In genomic region chr14:21025374-21026151, GRCh38 we compare ENCODE assay signal across 9 cellular contexts. TPM values are rescaled to one million over a fixed set of nuclear protein-coding genes. Genes with fewer than 3 reads are reported as not detected.
DNase-seq lines count a peak whose midpoint lies in the region; ATAC-seq and TF ChIP-seq lines count a peak whose summit lies in the region.
"Had no signal": no experiment of that assay in that cellular context is flagged by ENCODE, and none has a peak within 500 bp of the region (broad histone marks: within the 10 kb centered on the region; RNA-seq: fewer than 3 reads in every experiment).

No MANE protein-coding gene starts in this region.

- TF ChIP-seq EP300 in ovary (IDR thresholded peaks at IDR 0.05) = no peak

- peak; percentile 90 for DNase-seq in H7
- no peak for DNase-seq in activated T-helper 2 cell treated with anti-CD3 and anti-CD28 coated beads, Interferon-gamma antibody, Interleukin-2, Interleukin-4, amounts not matched to agents 10 μg/mL and 5 μg/mL and 100 μg/mL, durations not matched to agents 14 hours and 24 hours and 36 hours (ENCODE audit: low spot score)
- peak; percentile 89 to 93 for DNase-seq in heart right ventricle
- DNase-seq in ovary = peak; percentile 94 to 98 (median 96)
- DNase-seq in GM10266 (ENCODE audit: extremely low spot score) = no peak
- no peak for DNase-seq in AG08396 (ENCODE audit: low spot score)

- TF ChIP-seq CTCF in heart right ventricle (IDR thresholded peaks at IDR 0.05) (no peak), ovary (IDR thresholded peaks at IDR 0.05) (no peak), GM10266 (IDR thresholded peaks at IDR 0.05; ENCODE audit: control insufficient read depth, insufficient read depth, low read depth, missing control alignments) (no peak)

- H3K9me3 Mint-ChIP-seq in activated T-helper 2 cell treated with anti-CD3 and anti-CD28 coated beads, Interferon-gamma antibody, Interleukin-2, Interleukin-4, amounts not matched to agents 10 μg/mL and 5 μg/mL and 100 μg/mL, durations not matched to agents 14 hours and 24 hours and 36 hours = no peaks in the 10 kb centered on the region

- H3K36me3 ChIP-seq in H7 (replicated peaks; ENCODE audit: control insufficient read depth, insufficient read depth, low read length) = no peaks in the 10 kb centered on the region
- H3K36me3 ChIP-seq in heart right ventricle = peaks cover 0 to 21% (median 12%) of the 10 kb centered on the region in 9 donors
- no peaks in the 10 kb centered on the region for H3K36me3 ChIP-seq in ovary

- H3K9me3 ChIP-seq in heart right ventricle (no peaks in the 10 kb centered on the region), ovary (no peaks in the 10 kb centered on the region)

- TF ChIP-seq POLR2A in ovary (IDR thresholded peaks at IDR 0.05) = peak; percentile 17

- H3K27ac ChIP-seq in heart right ventricle (peak overlapping the region; percentile 86 to 100 (median 98)), ovary (peak overlapping the region; percentile 90 to 97)

- intact Hi-C loops in activated T-helper 2 cell treated with anti-CD3 and anti-CD28 coated beads, Interferon-gamma antibody, Interleukin-2, Interleukin-4, amounts not matched to agents 10 μg/mL and 5 μg/mL and 100 μg/mL, durations not matched to agents 14 hours and 24 hours and 36 hours (cut with micrococcal nuclease) = loop anchor here (1.0 kb wide), 1 partner anchor 9 kb away; no protein-coding TSS in a partner anchor
- intact Hi-C loops in heart right ventricle (cut with DNase I) (loop anchor here in 4 of 10 donors (1.0 to 5.0 kb wide), 3 partner anchors 13 to 77 kb away; partner anchors contain the start of gene TMEM253 (in 1 of the 4)), ovary (cut with DNase I) (loop anchor here in 2 of 4 donors (10.0 kb wide), 2 partner anchors 51 to 341 kb away; partner anchors contain the start of genes ANG (in 1 of the 2) and RNASE4 (in 1 of the 2))

- H3K27ac Mint-ChIP-seq in activated T-helper 2 cell treated with anti-CD3 and anti-CD28 coated beads, Interferon-gamma antibody, Interleukin-2, Interleukin-4, amounts not matched to agents 10 μg/mL and 5 μg/mL and 100 μg/mL, durations not matched to agents 14 hours and 24 hours and 36 hours = no peak overlapping the region

- H3K4me1 ChIP-seq in heart right ventricle (peaks cover 14 to 57% (median 36%) of the 10 kb centered on the region in 9 donors), ovary (ENCODE audit: insufficient read depth) (peaks cover 9% of the 10 kb centered on the region)

- ATAC-seq in heart right ventricle (peak; percentile 64 to 83 (median 76)), HG02885 (IDR thresholded peaks at IDR 0.05; ENCODE audit: poor library complexity, unreplicated experiment) (no peak), HG03460 (IDR thresholded peaks at IDR 0.05; ENCODE audit: unreplicated experiment) (no peak)

- H3K4me1 Mint-ChIP-seq in activated T-helper 2 cell treated with anti-CD3 and anti-CD28 coated beads, Interferon-gamma antibody, Interleukin-2, Interleukin-4, amounts not matched to agents 10 μg/mL and 5 μg/mL and 100 μg/mL, durations not matched to agents 14 hours and 24 hours and 36 hours (ENCODE audit: low read depth) = peaks cover 6% of the 10 kb centered on the region

- H3K4me3 Mint-ChIP-seq in activated T-helper 2 cell treated with anti-CD3 and anti-CD28 coated beads, Interferon-gamma antibody, Interleukin-2, Interleukin-4, amounts not matched to agents 10 μg/mL and 5 μg/mL and 100 μg/mL, durations not matched to agents 14 hours and 24 hours and 36 hours (ENCODE audit: low read depth) = peak overlapping the region; percentile 63

- H3K4me3 ChIP-seq in H7 (ENCODE audit: insufficient read depth, low read depth, low read length) (peak overlapping the region; percentile 63), heart right ventricle (peak overlapping the region; percentile 59 to 98 (median 82)), ovary (peak overlapping the region; percentile 93)

- WGBS in heart right ventricle, 2 donors = 2 to 3% methylated on average over 47 to 55 of the region's 55 CpGs
- WGBS in ovary, 3 donors = 1% methylated on average over 47 to 55 of the region's 55 CpGs

- H3K36me3 Mint-ChIP-seq in activated T-helper 2 cell treated with anti-CD3 and anti-CD28 coated beads, Interferon-gamma antibody, Interleukin-2, Interleukin-4, amounts not matched to agents 10 μg/mL and 5 μg/mL and 100 μg/mL, durations not matched to agents 14 hours and 24 hours and 36 hours (ENCODE audit: low read depth) = no peaks in the 10 kb centered on the region

- peaks cover 45% of the 10 kb centered on the region for H3K27me3 Mint-ChIP-seq in activated T-helper 2 cell treated with anti-CD3 and anti-CD28 coated beads, Interferon-gamma antibody, Interleukin-2, Interleukin-4, amounts not matched to agents 10 μg/mL and 5 μg/mL and 100 μg/mL, durations not matched to agents 14 hours and 24 hours and 36 hours (ENCODE audit: low read depth)

- H3K27me3 ChIP-seq in H7 (ENCODE audit: control insufficient read depth, insufficient read depth, low read length) (peaks cover 21% of the 10 kb centered on the region), heart right ventricle (peaks cover 0 to 23% (median 0%) of the 10 kb centered on the region in 7 donors), ovary (no peaks in the 10 kb centered on the region)

RNA-seq across cellular contexts. Expression of gene NDRG2, which starts 0.7 kb away (rescaled TPM):
- 21.5 and 33.5 TPM in 2 replicates for total RNA-seq in H7 (2014; rRNA removed; shearing (Covaris generic))
- total RNA-seq in activated T-helper 2 cell treated with anti-CD3 and anti-CD28 coated beads, Interferon-gamma antibody, Interleukin-2, Interleukin-4, amounts not matched to agents 10 μg/mL and 5 μg/mL and 100 μg/mL, durations not matched to agents 14 hours and 24 hours and 36 hours = 1.1 and 1.8 TPM in 2 replicates
- total RNA-seq in heart right ventricle = 100 to 1,000 TPM; 242 to 420 (median 299) TPM
- 100 to 1,000 TPM; 286 to 293 TPM for polyA plus RNA-seq in heart right ventricle
- total RNA-seq in ovary = 100 to 1,000 TPM; 355 to 703 (median 417) TPM
- 100 to 1,000 TPM; 579 to 585 TPM for polyA plus RNA-seq in ovary

RNA-seq across cellular contexts. Expression of gene TPPP2, which starts 4.5 kb away (rescaled TPM):
- total RNA-seq in H7 (2014; rRNA removed; shearing (Covaris generic)) = 0.15 TPM in 1 of 2 replicates, not detected in the other
- total RNA-seq in activated T-helper 2 cell treated with anti-CD3 and anti-CD28 coated beads, Interferon-gamma antibody, Interleukin-2, Interleukin-4, amounts not matched to agents 10 μg/mL and 5 μg/mL and 100 μg/mL, durations not matched to agents 14 hours and 24 hours and 36 hours = not detected in 2 replicates
- total RNA-seq in heart right ventricle = 1 to 10 TPM in 5 of 10 donors, under 1 TPM in 5; 0.28 to 3.2 (median 0.91) TPM
- 1 to 10 TPM in 1 of 2 donors, under 1 TPM in 1; 0.75 to 1.1 TPM for polyA plus RNA-seq in heart right ventricle
- 1 to 10 TPM in 5 of 7 donors, under 1 TPM in 1, not detected in 1; 0.72 to 2.5 (median 1.4) TPM for total RNA-seq in ovary
- 1 to 10 TPM in 1 of 2 donors, under 1 TPM in 1; 0.62 to 1.1 TPM for polyA plus RNA-seq in ovary
- total RNA-seq: M059J had no signal

RNA-seq across cellular contexts. Expression of gene RNASE13, which starts 9.0 kb away (rescaled TPM):
- not detected in 2 replicates for total RNA-seq in H7 (2014; rRNA removed; shearing (Covaris generic))
- total RNA-seq in activated T-helper 2 cell treated with anti-CD3 and anti-CD28 coated beads, Interferon-gamma antibody, Interleukin-2, Interleukin-4, amounts not matched to agents 10 μg/mL and 5 μg/mL and 100 μg/mL, durations not matched to agents 14 hours and 24 hours and 36 hours = not detected in 2 replicates
- not detected for total RNA-seq in heart right ventricle
- polyA plus RNA-seq in heart right ventricle = not detected
- total RNA-seq in ovary = not detected
- not detected for polyA plus RNA-seq in ovary
- total RNA-seq: M059J had no signal

RNA-seq across cellular contexts. Expression of gene RNASE7, which starts 16.6 kb away (rescaled TPM):
- total RNA-seq in H7 (2014; rRNA removed; shearing (Covaris generic)) = not detected in 2 replicates
- not detected in 2 replicates for total RNA-seq in activated T-helper 2 cell treated with anti-CD3 and anti-CD28 coated beads, Interferon-gamma antibody, Interleukin-2, Interleukin-4, amounts not matched to agents 10 μg/mL and 5 μg/mL and 100 μg/mL, durations not matched to agents 14 hours and 24 hours and 36 hours
- total RNA-seq in heart right ventricle = not detected
- under 1 TPM in 1 of 2 donors, not detected in 1; 0.03 TPM for polyA plus RNA-seq in heart right ventricle
- not detected for total RNA-seq in ovary
- not detected for polyA plus RNA-seq in ovary
- total RNA-seq: M059J had no signal

RNA-seq across cellular contexts. Expression of gene SLC39A2, which starts 26.5 kb away (rescaled TPM):
- 0.17 TPM in 1 of 2 replicates, not detected in the other for total RNA-seq in H7 (2014; rRNA removed; shearing (Covaris generic))
- total RNA-seq in activated T-helper 2 cell treated with anti-CD3 and anti-CD28 coated beads, Interferon-gamma antibody, Interleukin-2, Interleukin-4, amounts not matched to agents 10 μg/mL and 5 μg/mL and 100 μg/mL, durations not matched to agents 14 hours and 24 hours and 36 hours = 0.18 and 0.30 TPM in 2 replicates
- total RNA-seq in heart right ventricle = not detected
- not detected for polyA plus RNA-seq in heart right ventricle
- under 1 TPM in 1 of 7 donors, not detected in 6; 0.28 TPM for total RNA-seq in ovary
- polyA plus RNA-seq in ovary = under 1 TPM in 1 of 2 donors, not detected in 1; 0.30 TPM
- total RNA-seq: M059J had no signal

Comparison
In these comparisons a context has a peak if more than half of its experiments do, and no peak if none do; other contexts are left out.
1. DNase-seq: peak in H7 (single experiment), heart right ventricle (2 of 2) and ovary (5 of 5); none in activated T-helper 2 cell treated with anti-CD3 and anti-CD28 coated beads, Interferon-gamma antibody, Interleukin-2, Interleukin-4, amounts not matched to agents 10 μg/mL and 5 μg/mL and 100 μg/mL, durations not matched to agents 14 hours and 24 hours and 36 hours (single experiment), GM10266 (single experiment) and AG08396 (single experiment).
2. ATAC-seq: peak in heart right ventricle (8 of 8); none in HG02885 (single experiment) and HG03460 (single experiment).
3. Peak in every context shown above with its lines, with median percentiles within 50 percentile points of each other: H3K4me3 ChIP-seq.